ENCODE assay signal across 2 cellular contexts in genomic region chr17:38613981-38614779, GRCh38.
TF ChIP-seq lines count a peak whose summit lies in the region.

No MANE protein-coding gene starts in this region.

TF ChIP-seq in IMR-90, 13 proteins besides CTCF, POLR2A, EP300 and RAD21:
- no peak for TF ChIP-seq NFE2L2 (IDR thresholded peaks at IDR 0.05; ENCODE audit: low read depth, low read length)
- TF ChIP-seq MAZ (IDR thresholded peaks at IDR 0.05; ENCODE audit: borderline replicate concordance, low read depth, low read length) = no peak
- no peak for TF ChIP-seq BHLHE40 (IDR thresholded peaks at IDR 0.05; ENCODE audit: low read depth, low read length)
- TF ChIP-seq RFX5 (IDR thresholded peaks at IDR 0.05; ENCODE audit: low read depth, low read length) = no peak
- TF ChIP-seq RCOR1 (IDR thresholded peaks at IDR 0.05; ENCODE audit: insufficient replicate concordance, low read length) = no peak
- TF ChIP-seq FOS (IDR thresholded peaks at IDR 0.05; ENCODE audit: low read depth, low read length) = no peak
- no peak for TF ChIP-seq MXI1 (IDR thresholded peaks at IDR 0.05; ENCODE audit: borderline replicate concordance, low read depth, low read length)
- TF ChIP-seq ELK1 (IDR thresholded peaks at IDR 0.05; ENCODE audit: borderline replicate concordance, low read depth, low read length) = no peak
- no peak for TF ChIP-seq CHD1 (IDR thresholded peaks at IDR 0.05; ENCODE audit: low read depth, low read length)
- no peak for TF ChIP-seq MAFK (IDR thresholded peaks at IDR 0.05; ENCODE audit: low read depth, low read length)
- TF ChIP-seq SMC3 (IDR thresholded peaks at IDR 0.05; ENCODE audit: low read depth, low read length) = no peak
- no peak for TF ChIP-seq USF2 (IDR thresholded peaks at IDR 0.05; ENCODE audit: low read depth, low read length)
- TF ChIP-seq CEBPB (IDR thresholded peaks at IDR 0.05; ENCODE audit: low read depth, low read length) = no peak

TF ChIP-seq in K562, 482 proteins besides CTCF, POLR2A, EP300 and RAD21:
- TF ChIP-seq CBFA2T2 (conservative IDR thresholded peaks at IDR 0.05) (0 out of 2 replicates have a peak, but pooled peaks have one; percentile 10), CBFA2T3 (IDR thresholded peaks at IDR 0.05) (peak; percentile 59), SRSF1 (IDR thresholded peaks at IDR 0.05; ENCODE audit: low read depth, low read length) (no peak)
TF ChIP-seq in K562: peak in this region for 2.
